ENCODE assay signal across 10 cellular contexts in the genomic region with DNA sequence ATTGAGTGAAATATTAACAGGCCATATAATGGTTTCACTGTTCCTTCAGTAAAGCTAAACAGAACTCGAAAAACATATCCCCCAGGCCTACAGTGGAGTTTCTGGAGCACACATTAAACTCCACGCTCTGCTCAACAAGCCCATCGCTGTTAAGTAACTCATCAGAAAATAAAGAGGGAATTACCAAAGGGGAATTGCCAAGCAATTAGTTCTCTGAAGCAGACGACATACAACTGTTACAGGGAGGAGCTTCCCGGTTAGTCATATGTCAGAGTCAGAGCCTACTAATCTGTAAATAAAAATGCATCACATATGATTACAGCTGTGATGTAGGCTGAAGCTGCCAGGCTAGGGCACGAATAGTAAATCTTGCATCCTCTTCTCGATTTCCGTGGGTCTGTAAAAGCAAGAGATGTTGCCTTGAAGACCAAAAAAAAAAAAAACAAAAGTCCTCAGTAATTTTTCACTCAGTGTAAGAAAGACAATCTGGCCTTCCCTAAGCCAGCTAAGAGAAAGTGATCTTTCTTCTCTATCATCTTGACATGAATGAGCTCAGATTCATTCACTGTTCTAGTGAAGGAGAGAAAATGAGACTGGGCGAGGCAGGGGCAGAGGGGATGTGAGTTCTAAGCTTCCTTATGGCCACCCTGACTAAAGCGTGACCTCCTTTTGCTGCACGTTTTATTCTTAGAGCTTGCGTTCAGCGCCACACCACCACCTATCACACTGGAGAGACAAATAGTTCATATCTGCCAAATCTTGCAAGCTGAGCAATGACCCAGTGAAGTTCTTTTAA. TPM values are rescaled to one million over a fixed set of nuclear protein-coding genes. Genes with fewer than 3 reads are reported as not detected.
DNase-seq lines count a peak whose midpoint lies in the region; ATAC-seq and TF ChIP-seq lines count a peak whose summit lies in the region.
"Had no signal": no experiment of that assay in that cellular context is flagged by ENCODE, and none has a peak within 500 bp of the region (broad histone marks: within the 10 kb centered on the region; RNA-seq: fewer than 3 reads in every experiment).

No MANE protein-coding gene starts in this region.

- no peaks in the 10 kb centered on the region for H3K9me3 ChIP-seq in Panc1 (ENCODE audit: control insufficient read depth, insufficient read depth, low read depth, low read length)
- H3K9me3 ChIP-seq in muscle layer of duodenum (ENCODE audit: control insufficient read depth in 1 of 2, low read length in 2 of 2), result no peaks in the 10 kb centered on the region

- no peaks in the 10 kb centered on the region for H3K27me3 ChIP-seq in Panc1 (ENCODE audit: control insufficient read depth, insufficient read depth, low read length)
- no peaks in the 10 kb centered on the region for H3K27me3 ChIP-seq in muscle layer of duodenum (ENCODE audit: low read depth, low read length)
- H3K27me3 ChIP-seq: cardiac muscle cell had no signal

- intact Hi-C loops in Panc1 (cut with micrococcal nuclease; ENCODE audit: unreplicated experiment), result no loop called here

- CTCF ChIA-PET in Panc1 (lab: Charles Lee), result interaction anchor here (1.5 kb wide), 1 partner anchor 16 kb away, joined by 5 read pairs; no protein-coding TSS in a partner anchor

- H3K27ac Mint-ChIP-seq in nephron progenitor cell, result no peak overlapping the region

- no TSS peak for BruUV-seq in Panc1 (replicated peaks; lab: Mats Ljungman, UMichigan)

- H3K4me3 ChIP-seq in Panc1 (ENCODE audit: low read depth in 2 of 2, low read length in 2 of 2) (no peak overlapping the region), epithelial cell of proximal tubule (ENCODE audit: low read depth, low read length) (peak overlapping the region; percentile 2), muscle layer of duodenum (ENCODE audit: low read depth in 1 of 2, low read length in 2 of 2) (peak overlapping the region; percentile 3 to 15)
- H3K4me3 ChIP-seq: cardiac muscle cell had no signal

- TF ChIP-seq CTCF in Panc1 (IDR thresholded peaks at IDR 0.05) (no peak), epithelial cell of proximal tubule (conservative IDR thresholded peaks at IDR 0.05; ENCODE audit: low read depth, low read length) (no peak), nephron progenitor cell (IDR thresholded peaks at IDR 0.05) (no peak)

- peaks cover 9% of the 10 kb centered on the region for H3K4me1 Mint-ChIP-seq in nephron progenitor cell

- in situ Hi-C loops in Panc1 (cut with HindIII; ENCODE audit: low pct_unique_long_range_greater_than_20kb, low sequenced_read_pairs), result no loop called here

- H3K36me3 Mint-ChIP-seq in nephron progenitor cell (ENCODE audit: low read depth), result peaks cover 4% of the 10 kb centered on the region

- peak overlapping the region; percentile 49 for H3K27ac ChIP-seq in Panc1 (ENCODE audit: low read length)
- H3K27ac ChIP-seq in muscle layer of duodenum (ENCODE audit: low read length), result peak overlapping the region; percentile 65
- H3K27ac ChIP-seq: cardiac muscle cell had no signal

- POLR2A ChIA-PET in Panc1 (lab: Charles Lee), result interaction anchor here (3.3 kb wide), 1 partner anchor 11 kb away, joined by 11 read pairs; no protein-coding TSS in a partner anchor

- ATAC-seq in Panc1 (peak; percentile 82), GM21737 (IDR thresholded peaks at IDR 0.05; ENCODE audit: unreplicated experiment) (no peak), HG03457 (IDR thresholded peaks at IDR 0.05; ENCODE audit: unreplicated experiment) (no peak)

- DNase-seq in CD1c-positive myeloid dendritic cell (ENCODE audit: extremely low spot score), result peak; percentile 55
- DNase-seq in Panc1 (ENCODE audit: low read depth, low spot score), result no peak
- peak; percentile 85 for DNase-seq in epithelial cell of proximal tubule (ENCODE audit: low read depth)
- DNase-seq in effector CD4-positive, alpha-beta T cell, result no peak
- no peak for DNase-seq in nephron progenitor cell
- DNase-seq: SW 1271 had no signal

- H3K36me3 ChIP-seq in Panc1 (ENCODE audit: control insufficient read depth, insufficient read depth, low read length) (peaks cover 3% of the 10 kb centered on the region; the same call in 1 of the 2 replicates), muscle layer of duodenum (ENCODE audit: control insufficient read depth in 1 of 2, insufficient read depth in 2 of 2, low read length in 2 of 2) (no peaks in the 10 kb centered on the region)
- H3K36me3 ChIP-seq: cardiac muscle cell had no signal

- H3K27me3 Mint-ChIP-seq in nephron progenitor cell (ENCODE audit: low read depth, poor library complexity), result peaks cover 2% of the 10 kb centered on the region

- H3K9me3 Mint-ChIP-seq in nephron progenitor cell, result no peaks in the 10 kb centered on the region

- no peak overlapping the region for H3K4me3 Mint-ChIP-seq in nephron progenitor cell

- peaks cover 71% of the 10 kb centered on the region for H3K4me1 ChIP-seq in Panc1 (ENCODE audit: control insufficient read depth, insufficient read depth, low read length)
- peaks cover 20 to 22% of the 10 kb centered on the region in 2 donors for H3K4me1 ChIP-seq in muscle layer of duodenum (ENCODE audit: control insufficient read depth in 1 of 2, insufficient read depth in 2 of 2, low read length in 2 of 2)

RNA-seq across cellular contexts. Expression of gene ATXN1, which starts 13.8 kb away (rescaled TPM):
- total RNA-seq in Panc1 (2021; ENCODE audit: unreplicated experiment), result 67.1 TPM
- 30.3 TPM for polyA plus RNA-seq in Panc1 (2012; ENCODE audit: insufficient read length)
- 6.1 and 10.4 TPM in 2 replicates for total RNA-seq in epithelial cell of proximal tubule

Comparison
In these comparisons a context has a peak if more than half of its experiments do, and no peak if none do; other contexts are left out.
1. DNase-seq: peak in CD1c-positive myeloid dendritic cell (single experiment) and epithelial cell of proximal tubule (single experiment); none in Panc1 (single experiment), effector CD4-positive, alpha-beta T cell (single experiment) and nephron progenitor cell (single experiment).
2. H3K4me3 ChIP-seq: peak in epithelial cell of proximal tubule (single experiment) and muscle layer of duodenum (2 of 2); none in Panc1 (0 of 2).